1 cellular context compared by ENCODE assay signal in genomic region chr10:127378628-127379027, GRCh38.
"Had no signal": no experiment of that assay in that cellular context is flagged by ENCODE, and none has a peak within 500 bp of the region (broad histone marks: within the 10 kb centered on the region; RNA-seq: fewer than 3 reads in every experiment).

No MANE protein-coding gene starts in this region.

- H3K4me3 ChIP-seq: MG63 had no signal

- H3K27me3 ChIP-seq: MG63 had no signal

- H3K9me3 ChIP-seq: MG63 had no signal
